ENCODE assay signal across 11 cellular contexts in genomic region chr7:45073843-45074737, GRCh38. TPM values are rescaled to one million over a fixed set of nuclear protein-coding genes. Genes with fewer than 3 reads are reported as not detected.
DNase-seq lines count a peak whose midpoint lies in the region; TF ChIP-seq lines count a peak whose summit lies in the region.
"Had no signal": no experiment of that assay in that cellular context is flagged by ENCODE, and none has a peak within 500 bp of the region (broad histone marks: within the 10 kb centered on the region; RNA-seq: fewer than 3 reads in every experiment).

No MANE protein-coding gene starts in this region.

- no peak for DNase-seq in activated naive CD4-positive, alpha-beta T cell treated with anti-CD3 and anti-CD28 coated beads for 36 hours
- DNase-seq in activated naive CD4-positive, alpha-beta T cell treated with anti-CD3 and anti-CD28 coated beads, Interleukin-2, amount 50 U/mL, for 16 hours, result no peak
- DNase-seq in RPMI7951 (ENCODE audit: low read depth), result peak; percentile 29
- DNase-seq in inferior parietal cortex (ENCODE audit: extremely low spot score), result peak; percentile 33
- DNase-seq in substantia nigra (lab: John Stamatoyannopoulos, UW), result peak in 16 of 49 donors; percentile 18 to 93 (median 51)
- DNase-seq in brain microvascular endothelial cell, result no peak
- DNase-seq in HFFc6, result no peak
- DNase-seq in pons (ENCODE audit: low spot score), result no peak
- DNase-seq: activated B cell treated with CpG ODN at 0.5 μM for 24 hours had no signal

- H3K27ac ChIP-seq in substantia nigra (ENCODE audit: low read depth, low read length, poor library complexity, severe bottlenecking) (peak overlapping the region; percentile 73), brain microvascular endothelial cell (no peak overlapping the region)
- H3K27ac ChIP-seq: tibial artery had no signal

- intact Hi-C loops in activated naive CD4-positive, alpha-beta T cell treated with anti-CD3 and anti-CD28 coated beads for 36 hours (cut with micrococcal nuclease), result no loop called here

- peak overlapping the region; percentile 56 for H3K27ac Mint-ChIP-seq in activated naive CD4-positive, alpha-beta T cell treated with anti-CD3 and anti-CD28 coated beads for 36 hours
- no peak overlapping the region for H3K27ac Mint-ChIP-seq in HFFc6
- H3K27ac Mint-ChIP-seq: activated B cell treated with CpG ODN at 0.5 μM for 24 hours had no signal

- CTCF ChIA-PET in activated naive CD4-positive, alpha-beta T cell treated with anti-CD3 and anti-CD28 coated beads for 36 hours (lab: Charles Lee), result no interaction called here

- H3K9me3 Mint-ChIP-seq in activated naive CD4-positive, alpha-beta T cell treated with anti-CD3 and anti-CD28 coated beads for 36 hours, result no peaks in the 10 kb centered on the region
- no peaks in the 10 kb centered on the region for H3K9me3 Mint-ChIP-seq in HFFc6
- H3K9me3 Mint-ChIP-seq: activated B cell treated with CpG ODN at 0.5 μM for 24 hours had no signal

- H3K36me3 Mint-ChIP-seq in activated naive CD4-positive, alpha-beta T cell treated with anti-CD3 and anti-CD28 coated beads for 36 hours (ENCODE audit: low read depth), result peaks cover 26% of the 10 kb centered on the region
- H3K36me3 Mint-ChIP-seq in HFFc6 (ENCODE audit: low read depth), result peaks cover 12% of the 10 kb centered on the region

- H3K4me3 Mint-ChIP-seq in activated naive CD4-positive, alpha-beta T cell treated with anti-CD3 and anti-CD28 coated beads for 36 hours, result no peak overlapping the region
- H3K4me3 Mint-ChIP-seq in HFFc6, result no peak overlapping the region
- H3K4me3 Mint-ChIP-seq: activated B cell treated with CpG ODN at 0.5 μM for 24 hours had no signal

- no peak for TF ChIP-seq CTCF in brain microvascular endothelial cell (IDR thresholded peaks at IDR 0.05; ENCODE audit: low read depth, low read length, missing control alignments)
- TF ChIP-seq CTCF in HFFc6 (IDR thresholded peaks at IDR 0.05), result no peak

- no peaks in the 10 kb centered on the region for H3K4me1 Mint-ChIP-seq in activated naive CD4-positive, alpha-beta T cell treated with anti-CD3 and anti-CD28 coated beads for 36 hours (ENCODE audit: low read depth)
- H3K4me1 Mint-ChIP-seq in HFFc6 (ENCODE audit: low read depth), result no peaks in the 10 kb centered on the region
- H3K4me1 Mint-ChIP-seq: activated B cell treated with CpG ODN at 0.5 μM for 24 hours had no signal

- peaks cover 42% of the 10 kb centered on the region for H3K36me3 ChIP-seq in brain microvascular endothelial cell (replicated peaks)

- H3K27me3 ChIP-seq in brain microvascular endothelial cell (replicated peaks), result no peaks in the 10 kb centered on the region
- H3K27me3 ChIP-seq: tibial artery had no signal

- in situ Hi-C loops in brain microvascular endothelial cell (cut with HindIII; ENCODE audit: low pct_ligation_motif_present, low sequenced_read_pairs), result no loop called here

- no peak overlapping the region for H3K4me3 ChIP-seq in brain microvascular endothelial cell (ENCODE audit: low read depth, low read length)
- H3K4me3 ChIP-seq: lung, tibial artery had no signal

- H3K27me3 Mint-ChIP-seq in activated naive CD4-positive, alpha-beta T cell treated with anti-CD3 and anti-CD28 coated beads for 36 hours (ENCODE audit: low read depth), result no peaks in the 10 kb centered on the region
- peaks cover 2% of the 10 kb centered on the region; the same call in 1 of the 2 replicates for H3K27me3 Mint-ChIP-seq in HFFc6 (ENCODE audit: insufficient read depth)
- H3K27me3 Mint-ChIP-seq: activated B cell treated with CpG ODN at 0.5 μM for 24 hours had no signal

RNA-seq across cellular contexts. Expression of gene NACAD, which starts 14.7 kb away (rescaled TPM):
- under 1 TPM; 0.05 TPM for total RNA-seq in activated naive CD4-positive, alpha-beta T cell treated with anti-CD3 and anti-CD28 coated beads for 36 hours
- 0.24 and 0.29 TPM in 2 replicates for total RNA-seq in RPMI7951 (2014; rRNA removed; shearing (Covaris generic))
- total RNA-seq in HFFc6 (2021; fragmentation: NEBNext Ultra II Directional; extraction: Animal tissue kit (Norgen Biotek cat#: 25700)), result 10 to 100 TPM in 2 of 6 experiments, 1 to 10 TPM in 4; 5.5 to 10.5 (median 9.6) TPM

RNA-seq across cellular contexts. Expression of gene TBRG4, which starts 37.4 kb away (rescaled TPM):
- 100 to 1,000 TPM; 127 to 136 TPM for total RNA-seq in activated naive CD4-positive, alpha-beta T cell treated with anti-CD3 and anti-CD28 coated beads for 36 hours
- total RNA-seq in RPMI7951 (2014; rRNA removed; shearing (Covaris generic)), result 89.3 and 94.0 TPM in 2 replicates
- 10 to 100 TPM; 53.8 to 68.1 (median 61.2) TPM for total RNA-seq in HFFc6 (2021; fragmentation: NEBNext Ultra II Directional; extraction: Animal tissue kit (Norgen Biotek cat#: 25700))

Comparison
In these comparisons a context has a peak if more than half of its experiments do, and no peak if none do; other contexts are left out.
1. DNase-seq: peak in RPMI7951 (single experiment) and inferior parietal cortex (single experiment); none in activated naive CD4-positive, alpha-beta T cell treated with anti-CD3 and anti-CD28 coated beads for 36 hours (single experiment), activated naive CD4-positive, alpha-beta T cell treated with anti-CD3 and anti-CD28 coated beads, Interleukin-2, amount 50 U/mL, for 16 hours (single experiment), brain microvascular endothelial cell (single experiment), HFFc6 (single experiment) and pons (single experiment).